Comparison of ENCODE assay signal across 16 cellular contexts in genomic region chr2:231200805-231201474, GRCh38. TPM values are rescaled to one million over a fixed set of nuclear protein-coding genes. Genes with fewer than 3 reads are reported as not detected.
A peak's percentile ranks its signal among the peaks of the same experiment; 100 is the strongest.
DNase-seq lines count a peak whose midpoint lies in the region; ATAC-seq, FAIRE-seq and TF ChIP-seq lines count a peak whose summit lies in the region.
"Had no signal": no experiment of that assay in that cellular context is flagged by ENCODE, and none has a peak within 500 bp of the region (broad histone marks: within the 10 kb centered on the region; RNA-seq: fewer than 3 reads in every experiment).

No MANE protein-coding gene starts in this region.

- H3K9me2 ChIP-seq in hepatocyte (replicated peaks; ENCODE audit: insufficient read depth), result no peaks in the 10 kb centered on the region

- H2BK5ac ChIP-seq in mesenchymal stem cell (ENCODE audit: low read depth, low read length, poor library complexity, severe bottlenecking), result no peak overlapping the region

- H3K27ac ChIP-seq in GM12878 (ENCODE audit: control insufficient read depth, insufficient read depth) (no peak overlapping the region), mesenchymal stem cell (ENCODE audit: low read length, poor library complexity, severe bottlenecking) (no peak overlapping the region), hepatocyte (no peak overlapping the region)
- H3K27ac ChIP-seq: BLaER1 treated with 17β-estradiol and CSF1 and Interleukin-3, amounts not matched to agents 10 nM and 100 nM had no signal

- in situ Hi-C loops in GM12878 (cut with MboI) (no loop called here), G401 (cut with HindIII; ENCODE audit: low sequenced_read_pairs) (no loop called here)

- H2AFZ ChIP-seq in GM12878 (ENCODE audit: control insufficient read depth, low read depth, low read length), result no peak overlapping the region
- H2AFZ ChIP-seq in mesenchymal stem cell (ENCODE audit: low read depth, low read length), result no peak overlapping the region
- H2AFZ ChIP-seq in hepatocyte, result no peak overlapping the region

- H3K79me1 ChIP-seq in mesenchymal stem cell (replicated peaks; ENCODE audit: low read length, poor library complexity, severe bottlenecking), result peaks cover 14% of the 10 kb centered on the region

- H3K4ac ChIP-seq in mesenchymal stem cell (ENCODE audit: low read depth in 1 of 2, low read length in 2 of 2), result peak overlapping the region in 1 of 2 experiments; percentile 77

- H4K20me1 ChIP-seq in GM12878 (ENCODE audit: control insufficient read depth, insufficient read depth), result no peaks in the 10 kb centered on the region
- no peaks in the 10 kb centered on the region for H4K20me1 ChIP-seq in hepatocyte (ENCODE audit: insufficient read depth, poor library complexity, severe bottlenecking)
- H4K20me1 ChIP-seq: BLaER1 treated with 17β-estradiol and CSF1 and Interleukin-3, amounts not matched to agents 10 nM and 100 nM had no signal

- H3K27me3 ChIP-seq in MG63, result no peaks in the 10 kb centered on the region
- H3K27me3 ChIP-seq in GM12878 (replicated peaks in 1 of 2; ENCODE audit: control insufficient read depth in 2 of 2, insufficient read depth in 2 of 2, low read length in 1 of 2), result no peaks in the 10 kb centered on the region
- H3K27me3 ChIP-seq in mesenchymal stem cell (ENCODE audit: control insufficient read depth in 1 of 2, insufficient read depth in 1 of 2, low read length in 2 of 2), result no peaks in the 10 kb centered on the region
- no peaks in the 10 kb centered on the region for H3K27me3 ChIP-seq in hepatocyte
- H3K27me3 ChIP-seq: BLaER1 treated with 17β-estradiol and CSF1 and Interleukin-3, amounts not matched to agents 10 nM and 100 nM had no signal

- TF ChIP-seq CTCF in GM12878 (IDR thresholded peaks at IDR 0.05 in 2 of 3, conservative IDR thresholded peaks at IDR 0.05 in 1 of 3; ENCODE audit: control insufficient read depth in 2 of 3, extremely low read depth in 1 of 3, insufficient read depth in 1 of 3, low read depth in 3 of 3, low read length in 3 of 3), result no peak
- no peak for TF ChIP-seq CTCF in hepatocyte (IDR thresholded peaks at IDR 0.05; ENCODE audit: poor library complexity)

- TF ChIP-seq EP300 in GM12878 (IDR thresholded peaks at IDR 0.05; ENCODE audit: borderline replicate concordance in 1 of 2, control insufficient read depth in 1 of 2, low read depth in 2 of 2, low read length in 2 of 2), result no peak

- H3K23ac ChIP-seq in mesenchymal stem cell (ENCODE audit: low read length in 2 of 2), result peak overlapping the region in 1 of 2 experiments; percentile 54

- H3K79me2 ChIP-seq in GM12878 (ENCODE audit: control insufficient read depth, insufficient read depth, low read length), result no peaks in the 10 kb centered on the region
- H3K79me2 ChIP-seq in hepatocyte, result peaks cover 28% of the 10 kb centered on the region

- H2BK120ac ChIP-seq in mesenchymal stem cell (ENCODE audit: low read depth, low read length), result no peak overlapping the region

- DNase-seq in AG20443 (ENCODE audit: low spot score), result peak; percentile 58
- peak; percentile 37 for DNase-seq in MG63
- no peak for DNase-seq in GM12878 (ENCODE audit: low read depth, low spot score)
- peak; percentile 81 for DNase-seq in mesenchymal stem cell
- no peak for DNase-seq in NCI-H510A treated with DMSO at 0.1 percent for 48 hours (lab: John Stamatoyannopoulos, UW)
- DNase-seq in G401 (ENCODE audit: low spot score), result no peak
- no peak for DNase-seq in hepatocyte (ENCODE audit: low spot score)
- DNase-seq: activated CD4-positive, alpha-beta T cell treated with anti-CD3 and anti-CD28 coated beads, Interleukin-2, amount 50 U/mL, for 48 hours; activated naive CD8-positive, alpha-beta T cell treated with anti-CD3 and anti-CD28 coated beads, Interleukin-2, amount 10 ng/mL, durations not matched to agents 7 days and 5 days; endodermal cell; GOT3; naive B cell; NCI-H510A; stimulated activated naive CD8-positive, alpha-beta T cell treated with anti-CD3 and anti-CD28 coated beads, Interleukin-15, Interleukin-2, amounts not matched to agents 100 U/mL and 50 U/mL, for 24 hours had no signal

- FAIRE-seq in GM12878 (lab: Jason Lieb, UNC), result no peak

- H3K4me3 ChIP-seq in MG63, result no peak overlapping the region
- no peak overlapping the region for H3K4me3 ChIP-seq in GM12878
- H3K4me3 ChIP-seq in mesenchymal stem cell (ENCODE audit: insufficient read depth in 1 of 2, low read depth in 1 of 2, low read length in 2 of 2), result peak overlapping the region in 1 of 2 experiments; percentile 93
- no peak overlapping the region for H3K4me3 ChIP-seq in hepatocyte
- H3K4me3 ChIP-seq: BLaER1 treated with 17β-estradiol and CSF1 and Interleukin-3, amounts not matched to agents 10 nM and 100 nM had no signal

- H3K14ac ChIP-seq in mesenchymal stem cell (ENCODE audit: low read length in 2 of 2), result peak overlapping the region in 1 of 2 experiments; percentile 45

- WGBS in GM12878 (ENCODE audit: insufficient coverage, insufficient replicate concordance, low lambda C conversion rate, missing lambda C conversion rate), result 44% methylated on average over 3 of the region's 3 CpGs
- WGBS in mesenchymal stem cell, result 94% methylated on average over 3 of the region's 3 CpGs
- 87% methylated on average over 3 of the region's 3 CpGs for WGBS in hepatocyte (ENCODE audit: low lambda C conversion rate, missing lambda C conversion rate)

- POLR2A ChIA-PET in GM12878 (lab: Charles Lee), result interaction anchor here (0.7 kb wide), 2 partner anchors 12 to 49 kb away, joined by 4 read pairs; no protein-coding TSS in a partner anchor

- H2BK12ac ChIP-seq in mesenchymal stem cell (ENCODE audit: low read length in 2 of 2), result peak overlapping the region in 1 of 2 experiments; percentile 70

- H3K18ac ChIP-seq in mesenchymal stem cell (ENCODE audit: low read depth in 1 of 2, low read length in 2 of 2), result peak overlapping the region; percentile 72 to 89

- H3K4me2 ChIP-seq in GM12878 (ENCODE audit: control insufficient read depth, insufficient read depth) (no peak overlapping the region), mesenchymal stem cell (ENCODE audit: low read length, poor library complexity, severe bottlenecking) (peak overlapping the region; percentile 18), hepatocyte (no peak overlapping the region)

- H3K9ac ChIP-seq in GM12878 (ENCODE audit: control insufficient read depth, insufficient read depth, low read length) (no peak overlapping the region), mesenchymal stem cell (ENCODE audit: low read length) (peak overlapping the region; percentile 38)
- H3K9ac ChIP-seq: BLaER1 treated with 17β-estradiol and CSF1 and Interleukin-3, amounts not matched to agents 10 nM and 100 nM had no signal

- no peak for TF ChIP-seq POLR2A in GM12878 (IDR thresholded peaks at IDR 0.05; ENCODE audit: low read depth, low read length)

- ATAC-seq in GM12878, result no peak
- ATAC-seq in HG02678 (IDR thresholded peaks at IDR 0.05; ENCODE audit: unreplicated experiment), result no peak
- ATAC-seq: stimulated activated naive CD8-positive, alpha-beta T cell treated with anti-CD3 and anti-CD28 coated beads, Interleukin-15, Interleukin-2, amounts not matched to agents 100 U/mL and 50 U/mL, for 24 hours had no signal

- H3K36me3 ChIP-seq in MG63, result no peaks in the 10 kb centered on the region
- H3K36me3 ChIP-seq in GM12878 (ENCODE audit: control insufficient read depth in 2 of 2, insufficient read depth in 2 of 2, low read length in 1 of 2), result no peaks in the 10 kb centered on the region; a peak in 1 of 4 replicates
- H3K36me3 ChIP-seq in mesenchymal stem cell (ENCODE audit: control insufficient read depth in 1 of 2, insufficient read depth in 2 of 2, low read depth in 1 of 2, low read length in 2 of 2), result peaks cover 26 to 51% of the 10 kb centered on the region in 2 experiments
- H3K36me3 ChIP-seq in hepatocyte (replicated peaks; ENCODE audit: insufficient read depth, low read depth), result no peaks in the 10 kb centered on the region
- H3K36me3 ChIP-seq: BLaER1 treated with 17β-estradiol and CSF1 and Interleukin-3, amounts not matched to agents 10 nM and 100 nM had no signal

- H4K8ac ChIP-seq in mesenchymal stem cell (ENCODE audit: low read length), result peak overlapping the region; percentile 38

- H2BK15ac ChIP-seq in mesenchymal stem cell (ENCODE audit: low read depth, poor library complexity, severe bottlenecking), result no peak overlapping the region

- peaks cover 6% of the 10 kb centered on the region for H3K4me1 ChIP-seq in GM12878 (ENCODE audit: control insufficient read depth, insufficient read depth, low read length)
- H3K4me1 ChIP-seq in mesenchymal stem cell (ENCODE audit: control insufficient read depth, insufficient read depth, low read depth, low read length), result peaks cover 21% of the 10 kb centered on the region
- peaks cover 7% of the 10 kb centered on the region for H3K4me1 ChIP-seq in hepatocyte (ENCODE audit: insufficient read depth)

- intact Hi-C loops in GM12878 (cut with micrococcal nuclease; ENCODE audit: unreplicated experiment), result no loop called here

- H4K91ac ChIP-seq in mesenchymal stem cell (ENCODE audit: low read length), result peak overlapping the region; percentile 81

- SMC1A ChIA-PET in GM12878 (lab: Charles Lee; ENCODE audit: uncharacterized antibody, unreplicated experiment), result interaction anchor here (0.8 to 1.2 kb wide), 6 partner anchors 11 to 192 kb away, joined by 3 to 4 read pairs (median 3); no protein-coding TSS in a partner anchor

- H2AK5ac ChIP-seq in mesenchymal stem cell (ENCODE audit: low read length, severe bottlenecking), result no peak overlapping the region

- no peak for TF ChIP-seq RAD21 in GM12878 (IDR thresholded peaks at IDR 0.05; ENCODE audit: insufficient read depth, low read depth, low read length)

- no peaks in the 10 kb centered on the region for H3K9me3 ChIP-seq in MG63
- no peaks in the 10 kb centered on the region for H3K9me3 ChIP-seq in GM12878 (replicated peaks; ENCODE audit: control insufficient read depth, insufficient read depth, low read length)
- H3K9me3 ChIP-seq in mesenchymal stem cell (ENCODE audit: control insufficient read depth, low read length), result no peaks in the 10 kb centered on the region
- no peaks in the 10 kb centered on the region for H3K9me3 ChIP-seq in hepatocyte (ENCODE audit: low read depth)

- CTCF ChIA-PET in GM12878 (lab: Yijun Ruan, JAX), result interaction anchor here (0.8 to 1.6 kb wide), 2 partner anchors 97 to 377 kb away, joined by 3 to 4 read pairs; no protein-coding TSS in a partner anchor

- TSS peak; percentile 36 for BruUV-seq in GM12878 (replicated peaks; lab: Mats Ljungman, UMichigan)

- RAD21 ChIA-PET in GM12878 (lab: Charles Lee; ENCODE audit: unreplicated experiment), result interaction anchor here (1.2 kb wide), 1 partner anchor 56 kb away, joined by 3 read pairs; no protein-coding TSS in a partner anchor

RNA-seq across cellular contexts. Expression of gene ARMC9, which starts 2.5 kb away (rescaled TPM):
- total RNA-seq in MG63 (2014; rRNA removed; shearing (Covaris generic); ENCODE audit: low replicate concordance), result 15.2 and 51.5 TPM in 2 replicates
- 63.8 and 63.9 TPM in 2 replicates for total RNA-seq in GM12878 (2013; cell fraction: nucleolus; rRNA removed)
- total RNA-seq in GM12878 (2014; rRNA removed), result 9.3 and 10.1 TPM in 2 replicates
- 8.9 and 10.4 TPM in 2 replicates for total RNA-seq in GM12878 (2014; rRNA removed; fragmentation: Illumina TruSeq; extraction: Trizol)
- 10.9 and 11.5 TPM in 2 replicates for total RNA-seq in GM12878 (2021)
- polyA plus RNA-seq in GM12878 (2011; ENCODE audit: low read depth), result 6.9 TPM
- polyA plus RNA-seq in GM12878 (2011; rRNA removed), result 7.6 and 8.9 TPM in 2 replicates
- polyA plus RNA-seq in GM12878 (2011; cell fraction: cytosol; rRNA removed), result 7.6 and 7.9 TPM in 2 replicates
- polyA plus RNA-seq in GM12878 (2011; cell fraction: nucleus; rRNA removed), result 7.8 and 9.2 TPM in 2 replicates
- 6.8 and 9.8 TPM in 2 replicates for polyA plus RNA-seq in GM12878 (2012)
- polyA plus RNA-seq in GM12878 (2014; fragmentation: Illumina TruSeq; extraction: Trizol), result 8.4 and 10.3 TPM in 2 replicates
- polyA plus RNA-seq in GM12878 (2014; fragmentation: Nextera tagmentation; extraction: Ambion mirVana), result 1 to 10 TPM; 3.8 to 6.5 TPM
- polyA plus RNA-seq in GM12878 (2014; rRNA removed), result 9.2 and 11.2 TPM in 2 replicates
- 10 to 100 TPM; 21.4 to 21.8 TPM for polyA plus RNA-seq in GM12878 (2016; fragmentation: Nextera tagmentation; extraction: Ambion mirVana)
- polyA minus RNA-seq in GM12878 (2011; rRNA and poly(A)+ RNA removed), result 15.8 and 26.7 TPM in 2 replicates
- polyA minus RNA-seq in GM12878 (2011; cell fraction: cytosol; rRNA and poly(A)+ RNA removed), result 4.5 and 5.7 TPM in 2 replicates
- 5.8 and 13.7 TPM in 2 replicates for polyA minus RNA-seq in GM12878 (2011; cell fraction: nucleus; rRNA and poly(A)+ RNA removed)
- polyA plus RNA-seq in mesenchymal stem cell (2013, experiment 1 of 2), result 200 TPM
- 202 TPM for polyA plus RNA-seq in mesenchymal stem cell (2013, experiment 2 of 2)
- total RNA-seq in G401 (2014; rRNA removed; shearing (Covaris generic)), result 165 and 166 TPM in 2 replicates
- total RNA-seq in hepatocyte, result 14.6 and 22.5 TPM in 2 replicates
- polyA plus RNA-seq in hepatocyte, result 15.9 and 23.7 TPM in 2 replicates

Comparison
In these comparisons a context has a peak if more than half of its experiments do, and no peak if none do; other contexts are left out.
1. DNase-seq: peak in AG20443 (single experiment), MG63 (single experiment) and mesenchymal stem cell (single experiment); none in GM12878 (single experiment), NCI-H510A treated with DMSO at 0.1 percent for 48 hours (single experiment), G401 (single experiment) and hepatocyte (single experiment).